Comparison of ENCODE assay signal across 15 cellular contexts in genomic region chr5:138093036-138093435, GRCh38. TPM values are rescaled to one million over a fixed set of nuclear protein-coding genes. Genes with fewer than 3 reads are reported as not detected.
DNase-seq lines count a peak whose midpoint lies in the region; ATAC-seq and TF ChIP-seq lines count a peak whose summit lies in the region.
"Had no signal": no experiment of that assay in that cellular context is flagged by ENCODE, and none has a peak within 500 bp of the region (broad histone marks: within the 10 kb centered on the region; RNA-seq: fewer than 3 reads in every experiment).

No MANE protein-coding gene starts in this region.

- DNase-seq in CD8-positive, alpha-beta T cell = no peak
- DNase-seq in NCI-H1694 treated with DMSO at 0.1 percent for 48 hours (lab: John Stamatoyannopoulos, UW) (no peak), NCI-H446 treated with DMSO at 0.1 percent for 48 hours (lab: John Stamatoyannopoulos, UW) (no peak)
- no peak for DNase-seq in activated CD8-positive, alpha-beta memory T cell treated with anti-CD3 and anti-CD28 coated beads for 24 hours
- DNase-seq: COR-L47 had no signal

- peaks cover 21% of the 10 kb centered on the region for H3K4me1 Mint-ChIP-seq in CD8-positive, alpha-beta T cell (ENCODE audit: low read depth)
- H3K4me1 Mint-ChIP-seq: B cell, IgD-negative memory B cell had no signal

- H3K27me3 ChIP-seq in BLaER1 treated with 17β-estradiol and CSF1 and Interleukin-3, amounts not matched to agents 10 nM and 100 nM = no peaks in the 10 kb centered on the region
- H3K27me3 ChIP-seq in CD8-positive, alpha-beta T cell (ENCODE audit: insufficient read depth, low read length) = no peaks in the 10 kb centered on the region
- no peaks in the 10 kb centered on the region for H3K27me3 ChIP-seq in Loucy (ENCODE audit: insufficient read depth, low read length, poor library complexity, severe bottlenecking)

- peak overlapping the region in 3 of 11 experiments; percentile 3 to 19 (median 8); a peak in 2 of 22 replicates for H3K27ac ChIP-seq in BLaER1 treated with 17β-estradiol and CSF1 and Interleukin-3, amounts not matched to agents 10 nM and 100 nM
- no peak overlapping the region for H3K27ac ChIP-seq in CD8-positive, alpha-beta T cell (ENCODE audit: low read depth, low read length)
- H3K27ac ChIP-seq: C4-2B had no signal

- TF ChIP-seq CTCF in CD8-positive, alpha-beta T cell (IDR thresholded peaks at IDR 0.05) = no peak
- no peak for TF ChIP-seq CTCF in Loucy (conservative IDR thresholded peaks at IDR 0.05; ENCODE audit: low read length)

- H3K9ac ChIP-seq in BLaER1 treated with 17β-estradiol and CSF1 and Interleukin-3, amounts not matched to agents 10 nM and 100 nM = no peak overlapping the region
- H3K9ac ChIP-seq in Loucy (ENCODE audit: low read depth, low read length, poor library complexity, severe bottlenecking) = no peak overlapping the region

- H3K27ac Mint-ChIP-seq in CD8-positive, alpha-beta T cell = peak overlapping the region; percentile 73
- H3K27ac Mint-ChIP-seq: B cell; CD8-positive, alpha-beta memory T cell; IgD-negative memory B cell had no signal

- no peaks in the 10 kb centered on the region for H3K36me3 Mint-ChIP-seq in CD8-positive, alpha-beta T cell
- H3K36me3 Mint-ChIP-seq: CD8-positive, alpha-beta memory T cell; IgD-negative memory B cell had no signal

- POLR2A ChIA-PET in CD8-positive, alpha-beta T cell (lab: Charles Lee) = no interaction called here

- 0 out of 2 replicates have a peak, but pooled peaks cover 3% of the 10 kb centered on the region for H3F3A ChIP-seq in Loucy (ENCODE audit: low read depth)

- no peaks in the 10 kb centered on the region for H3K9me3 ChIP-seq in BLaER1 treated with 17β-estradiol and CSF1 and Interleukin-3, amounts not matched to agents 10 nM and 100 nM (replicated peaks in 1 of 11)
- H3K9me3 ChIP-seq in CD8-positive, alpha-beta T cell (ENCODE audit: low read length) = no peaks in the 10 kb centered on the region
- no peaks in the 10 kb centered on the region for H3K9me3 ChIP-seq in Loucy (ENCODE audit: insufficient read depth, low read depth, low read length)
- H3K9me3 ChIP-seq: HAP-1 had no signal

- CTCF ChIA-PET in CD8-positive, alpha-beta T cell (lab: Charles Lee) = interaction anchor here (6.9 kb wide), 1 partner anchor 15 kb away, joined by 57 read pairs; no protein-coding TSS in a partner anchor

- peak overlapping the region in 8 of 11 experiments; percentile 16 to 66 (median 56); a peak in 15 of 22 replicates for H3K4me2 ChIP-seq in BLaER1 treated with 17β-estradiol and CSF1 and Interleukin-3, amounts not matched to agents 10 nM and 100 nM
- H3K4me2 ChIP-seq in Loucy (ENCODE audit: low read depth, low read length, poor library complexity, severe bottlenecking) = peak overlapping the region; percentile 58

- H4K20me1 ChIP-seq in BLaER1 treated with 17β-estradiol and CSF1 and Interleukin-3, amounts not matched to agents 10 nM and 100 nM = no peaks in the 10 kb centered on the region
- no peaks in the 10 kb centered on the region for H4K20me1 ChIP-seq in Loucy (ENCODE audit: insufficient read depth, low read length, poor library complexity, severe bottlenecking)

- H3K79me2 ChIP-seq in Loucy (ENCODE audit: insufficient read depth, low read length) = no peaks in the 10 kb centered on the region

- H3K4me3 ChIP-seq in BLaER1 treated with 17β-estradiol and CSF1 and Interleukin-3, amounts not matched to agents 10 nM and 100 nM = no peak overlapping the region
- no peak overlapping the region for H3K4me3 ChIP-seq in CD8-positive, alpha-beta T cell (ENCODE audit: low read depth, low read length)
- H3K4me3 ChIP-seq in Loucy (ENCODE audit: low read length, poor library complexity, severe bottlenecking) = no peak overlapping the region
- H3K4me3 ChIP-seq: HAP-1 had no signal

- H3K9me2 ChIP-seq in Loucy (replicated peaks; ENCODE audit: low read depth, low read length) = no peaks in the 10 kb centered on the region

- peaks cover 2% of the 10 kb centered on the region for H3K27me3 Mint-ChIP-seq in CD8-positive, alpha-beta T cell (ENCODE audit: low read depth)

- no peaks in the 10 kb centered on the region for H3K36me3 ChIP-seq in BLaER1 treated with 17β-estradiol and CSF1 and Interleukin-3, amounts not matched to agents 10 nM and 100 nM
- no peaks in the 10 kb centered on the region for H3K36me3 ChIP-seq in CD8-positive, alpha-beta T cell (ENCODE audit: insufficient read depth, low read length)
- H3K36me3 ChIP-seq in Loucy (ENCODE audit: insufficient read depth, low read length) = no peaks in the 10 kb centered on the region
- H3K36me3 ChIP-seq: HAP-1 had no signal

- H2AFZ ChIP-seq in Loucy (ENCODE audit: low read length) = no peak overlapping the region

- H3K9me3 Mint-ChIP-seq in CD8-positive, alpha-beta T cell = no peaks in the 10 kb centered on the region
- H3K9me3 Mint-ChIP-seq: CD8-positive, alpha-beta memory T cell; IgD-negative memory B cell had no signal

- H3K4me3 Mint-ChIP-seq in CD8-positive, alpha-beta T cell = no peak overlapping the region
- H3K4me3 Mint-ChIP-seq: B cell; CD8-positive, alpha-beta memory T cell; IgD-negative memory B cell had no signal

- intact Hi-C loops in CD8-positive, alpha-beta T cell (cut with DNase I, micrococcal nuclease) = no loop called here

- peaks cover 13 to 51% (median 28%) of the 10 kb centered on the region in 10 experiments for H3K4me1 ChIP-seq in BLaER1 treated with 17β-estradiol and CSF1 and Interleukin-3, amounts not matched to agents 10 nM and 100 nM
- H3K4me1 ChIP-seq in CD8-positive, alpha-beta T cell (ENCODE audit: insufficient read depth, low read length) = peaks cover 17% of the 10 kb centered on the region
- peaks cover 52% of the 10 kb centered on the region for H3K4me1 ChIP-seq in Loucy (ENCODE audit: insufficient read depth, low read length, poor library complexity, severe bottlenecking)

- peak; percentile 55 for ATAC-seq in CD8-positive, alpha-beta T cell
- ATAC-seq: HepG2 had no signal

RNA-seq across cellular contexts. Expression of gene WNT8A, which starts 9.2 kb away (rescaled TPM):
- not detected for total RNA-seq in CD8-positive, alpha-beta T cell
- total RNA-seq: A172; B cell; CD8-positive, alpha-beta memory T cell; H4; HepG2 had no signal

RNA-seq across cellular contexts. Expression of gene NME5, which starts 46.2 kb away (rescaled TPM):
- not detected for total RNA-seq in CD8-positive, alpha-beta T cell
- total RNA-seq: B cell; CD8-positive, alpha-beta memory T cell had no signal
